ENCODE assay signal across 1 cellular context in genomic region chr6:154766993-154767392, GRCh38.
TF ChIP-seq lines count a peak whose summit lies in the region.

No MANE protein-coding gene starts in this region.

TF ChIP-seq in IMR-90, 13 proteins besides CTCF, POLR2A, EP300 and RAD21:
- TF ChIP-seq CHD1 (IDR thresholded peaks at IDR 0.05; ENCODE audit: low read depth, low read length) (no peak), RFX5 (IDR thresholded peaks at IDR 0.05; ENCODE audit: low read depth, low read length) (no peak), MXI1 (IDR thresholded peaks at IDR 0.05; ENCODE audit: borderline replicate concordance, low read depth, low read length) (no peak), SMC3 (IDR thresholded peaks at IDR 0.05; ENCODE audit: low read depth, low read length) (no peak), USF2 (IDR thresholded peaks at IDR 0.05; ENCODE audit: low read depth, low read length) (no peak), ELK1 (IDR thresholded peaks at IDR 0.05; ENCODE audit: borderline replicate concordance, low read depth, low read length) (no peak), MAFK (IDR thresholded peaks at IDR 0.05; ENCODE audit: low read depth, low read length) (no peak), FOS (IDR thresholded peaks at IDR 0.05; ENCODE audit: low read depth, low read length) (no peak), CEBPB (IDR thresholded peaks at IDR 0.05; ENCODE audit: low read depth, low read length) (no peak)
